In the genomic region with DNA sequence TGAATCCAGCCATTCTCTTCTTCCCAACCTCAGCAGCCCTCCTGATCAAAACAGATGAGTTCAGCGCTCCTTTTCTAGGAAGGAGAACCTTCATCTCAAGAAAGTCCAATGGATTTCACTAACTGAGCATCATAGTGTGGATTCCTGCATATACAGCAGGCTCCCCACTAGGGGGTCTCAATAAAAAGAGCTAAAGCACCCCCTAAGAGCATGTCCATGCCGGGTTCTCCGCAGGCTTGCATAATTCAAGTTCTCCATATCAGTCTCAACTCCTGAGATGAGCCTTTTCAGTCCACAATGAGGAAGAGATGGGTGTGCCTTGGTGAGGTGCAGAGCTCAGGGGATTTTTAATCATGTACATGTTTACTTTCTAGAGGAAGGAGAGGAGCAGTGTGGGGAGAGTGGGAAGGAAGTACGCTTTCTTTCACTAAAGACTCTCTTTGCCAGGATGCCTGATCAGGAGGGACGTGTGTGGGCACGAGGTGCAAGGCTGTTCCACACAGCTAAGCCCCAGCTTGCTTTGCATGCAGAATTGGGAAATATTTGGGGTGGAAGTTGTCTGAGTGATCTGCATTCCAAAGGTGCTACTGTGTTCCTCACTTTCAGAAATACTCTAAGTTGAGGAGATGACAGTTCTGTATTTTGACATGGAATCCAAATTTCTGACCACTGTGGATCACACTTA, we compare ENCODE assay signal across 20 cellular contexts.
"Had no signal": no experiment of that assay in that cellular context is flagged by ENCODE, and none has a peak within 500 bp of the region (broad histone marks: within the 10 kb centered on the region; RNA-seq: fewer than 3 reads in every experiment).

No MANE protein-coding gene starts in this region.

- H3K27me3 ChIP-seq: ascending aorta, heart left ventricle, ovary, spleen, stomach, upper lobe of right lung had no signal

- H3K9me3 ChIP-seq: ascending aorta, lower lobe of right lung, ovary, thoracic aorta, upper lobe of right lung had no signal

- H3K4me1 Mint-ChIP-seq: activated naive CD4-positive, alpha-beta T cell treated with anti-CD3 and anti-CD28 coated beads, Interleukin-2, amount 10 ng/mL, durations not matched to agents 7 days and 5 days; naive B cell had no signal

- H3K27ac Mint-ChIP-seq: activated naive CD4-positive, alpha-beta T cell treated with anti-CD3 and anti-CD28 coated beads, Interleukin-2, amount 10 ng/mL, durations not matched to agents 7 days and 5 days; naive B cell had no signal

- DNase-seq: activated CD4-positive, alpha-beta T cell treated with anti-CD3 and anti-CD28 coated beads for 1 hour; activated CD4-positive, alpha-beta T cell treated with anti-CD3 and anti-CD28 coated beads, Interleukin-2, amount 50 U/mL, for 48 hours; activated naive CD4-positive, alpha-beta T cell treated with anti-CD3 and anti-CD28 coated beads, Interleukin-2, amount 10 ng/mL, durations not matched to agents 7 days and 5 days; activated T-cell treated with anti-CD3 and anti-CD28 coated beads, Interleukin-2, amount 50 U/mL, for 1 hour; foreskin melanocyte; heart left ventricle; left colon; lower lobe of right lung; midbrain; naive B cell; ovary; spleen; stomach; T-helper 1 cell; T1000; upper lobe of right lung had no signal

- H3K4me3 Mint-ChIP-seq: activated naive CD4-positive, alpha-beta T cell treated with anti-CD3 and anti-CD28 coated beads, Interleukin-2, amount 10 ng/mL, durations not matched to agents 7 days and 5 days; naive B cell had no signal

- H3K27ac ChIP-seq: ascending aorta, heart left ventricle, lower lobe of right lung, ovary, spleen, stomach, thoracic aorta, upper lobe of right lung had no signal

- H3K27me3 Mint-ChIP-seq: activated naive CD4-positive, alpha-beta T cell treated with anti-CD3 and anti-CD28 coated beads, Interleukin-2, amount 10 ng/mL, durations not matched to agents 7 days and 5 days; naive B cell had no signal

- H3K36me3 ChIP-seq: ascending aorta, heart left ventricle, lower lobe of right lung, ovary, spleen, stomach, thoracic aorta, upper lobe of right lung had no signal

- H3K4me3 ChIP-seq: ascending aorta, heart left ventricle, lower lobe of right lung, ovary, spleen, stomach, thoracic aorta, upper lobe of right lung had no signal

- H3K4me1 ChIP-seq: ascending aorta, heart left ventricle, lower lobe of right lung, spleen, stomach, upper lobe of right lung had no signal

- ATAC-seq: heart left ventricle, left colon, lower lobe of right lung, sciatic nerve, upper lobe of right lung had no signal

- H3K36me3 Mint-ChIP-seq: activated naive CD4-positive, alpha-beta T cell treated with anti-CD3 and anti-CD28 coated beads, Interleukin-2, amount 10 ng/mL, durations not matched to agents 7 days and 5 days; naive B cell had no signal

- FAIRE-seq: endometrium had no signal
